ENCODE assay signal across 17 cellular contexts in genomic region chr22:47144791-47145425, GRCh38.
DNase-seq lines count a peak whose midpoint lies in the region; ATAC-seq, FAIRE-seq and TF ChIP-seq lines count a peak whose summit lies in the region.
"Had no signal": no experiment of that assay in that cellular context is flagged by ENCODE, and none has a peak within 500 bp of the region (broad histone marks: within the 10 kb centered on the region; RNA-seq: fewer than 3 reads in every experiment).

No MANE protein-coding gene starts in this region.

- H2AFZ ChIP-seq in mammary epithelial cell (ENCODE audit: low read depth, low read length): no peak overlapping the region

- dilution Hi-C loops in mammary epithelial cell (cut with HindIII; ENCODE audit: low sequenced_read_pairs): no loop called here

- POLR2A ChIA-PET in MCF 10A (lab: Yijun Ruan, JAX): no interaction called here

- no peaks in the 10 kb centered on the region for H3K36me3 ChIP-seq in mammary epithelial cell (ENCODE audit: insufficient read depth, low read length)
- no peaks in the 10 kb centered on the region for H3K36me3 ChIP-seq in pancreas
- H3K36me3 ChIP-seq: BE2C had no signal

- H3K4me3 ChIP-seq in mammary epithelial cell (replicated peaks in 1 of 3; ENCODE audit: insufficient read depth in 1 of 3, low read depth in 2 of 3, low read length in 3 of 3) (no peak overlapping the region), pancreas (no peak overlapping the region)
- H3K4me3 ChIP-seq: K562 had no signal

- no peak overlapping the region for H3K4me2 ChIP-seq in mammary epithelial cell (ENCODE audit: insufficient read depth, low read depth, low read length)

- no peak overlapping the region for H3K27ac ChIP-seq in mammary epithelial cell (ENCODE audit: insufficient read depth, low read depth, low read length)
- peak overlapping the region; percentile 30 to 62 (median 50) for H3K27ac ChIP-seq in pancreas
- H3K27ac ChIP-seq: 22Rv1 had no signal

- DNase-seq in MCF 10A (ENCODE audit: unreplicated experiment) (peak; percentile 39), mammary epithelial cell (no peak), pancreas (peak in 5 of 6 donors; percentile 67 to 90 (median 87)), medulla oblongata (ENCODE audit: extremely low spot score) (no peak)
- no peak for DNase-seq in T-helper 2 cell treated with Interferon-gamma antibody and Interleukin-4, amounts not matched to agents 5 μg/mL and 100 μg/mL, for 36 hours (ENCODE audit: low spot score)
- DNase-seq in NK-92 treated with Interleukin-12 subunit alpha and Interleukin-12 subunit beta, amount 100 ng/mL, for 24 hours (lab: John Stamatoyannopoulos, UW): no peak
- DNase-seq: BE2C; CD4-positive, alpha-beta memory T cell; HFFc6; NCI-H2029; NCI-H2171; NCI-H446 treated with DMSO at 0.1 percent for 48 hours; RPMI8226 had no signal

- peaks cover 15% of the 10 kb centered on the region for H3K4me1 Mint-ChIP-seq in MCF 10A (ENCODE audit: insufficient read depth, unreplicated experiment)
- no peaks in the 10 kb centered on the region for H3K4me1 Mint-ChIP-seq in T-helper 2 cell treated with Interferon-gamma antibody and Interleukin-4, amounts not matched to agents 5 μg/mL and 100 μg/mL, for 36 hours (ENCODE audit: low read depth)
- H3K4me1 Mint-ChIP-seq: CD4-positive, alpha-beta memory T cell had no signal

- no peak overlapping the region for H3K9ac ChIP-seq in mammary epithelial cell (ENCODE audit: insufficient read depth, low read length)

- H3K4me3 Mint-ChIP-seq in MCF 10A (ENCODE audit: unreplicated experiment): no peak overlapping the region
- no peak overlapping the region for H3K4me3 Mint-ChIP-seq in T-helper 2 cell treated with Interferon-gamma antibody and Interleukin-4, amounts not matched to agents 5 μg/mL and 100 μg/mL, for 36 hours
- H3K4me3 Mint-ChIP-seq: CD4-positive, alpha-beta memory T cell; HFFc6 had no signal

- WGBS in mammary epithelial cell (ENCODE audit: low coverage, missing lambda C conversion rate): 95% methylated on average over 12 of the region's 21 CpGs
- WGBS in pancreas, 2 donors: 33 to 36% methylated on average over 19 to 20 of the region's 21 CpGs

- no peak for FAIRE-seq in pancreas (lab: Jason Lieb, UNC)
- FAIRE-seq: K562 had no signal

- in situ Hi-C loops in mammary epithelial cell (cut with MboI; ENCODE audit: low sequenced_read_pairs in 2 of 2): no loop called here

- H3K9me3 ChIP-seq in mammary epithelial cell (replicated peaks; ENCODE audit: insufficient read depth, low read length) (peaks cover 6% of the 10 kb centered on the region), pancreas (no peaks in the 10 kb centered on the region)
- H3K9me3 ChIP-seq: BE2C had no signal

- BruUV-seq in MCF 10A (replicated peaks; lab: Mats Ljungman, UMichigan): no TSS peak
- BruUV-seq in mammary epithelial cell (replicated peaks; lab: Mats Ljungman, UMichigan): no TSS peak

- no peaks in the 10 kb centered on the region for H3K79me2 ChIP-seq in mammary epithelial cell (ENCODE audit: insufficient read depth, low read length)

- H3K27me3 ChIP-seq in mammary epithelial cell (ENCODE audit: insufficient read depth, low read length) (no peaks in the 10 kb centered on the region), pancreas (no peaks in the 10 kb centered on the region)
- H3K27me3 ChIP-seq: BE2C had no signal

- peaks cover 6% of the 10 kb centered on the region for H3K36me3 Mint-ChIP-seq in MCF 10A (ENCODE audit: insufficient read depth, unreplicated experiment)
- no peaks in the 10 kb centered on the region for H3K36me3 Mint-ChIP-seq in T-helper 2 cell treated with Interferon-gamma antibody and Interleukin-4, amounts not matched to agents 5 μg/mL and 100 μg/mL, for 36 hours (ENCODE audit: low read depth)

- no peaks in the 10 kb centered on the region for H3K9me3 Mint-ChIP-seq in MCF 10A (ENCODE audit: unreplicated experiment)
- no peaks in the 10 kb centered on the region for H3K9me3 Mint-ChIP-seq in T-helper 2 cell treated with Interferon-gamma antibody and Interleukin-4, amounts not matched to agents 5 μg/mL and 100 μg/mL, for 36 hours
- H3K9me3 Mint-ChIP-seq: CD4-positive, alpha-beta memory T cell; HFFc6 had no signal

- no peak for TF ChIP-seq CTCF in MCF 10A (IDR thresholded peaks at IDR 0.05; ENCODE audit: unreplicated experiment)
- TF ChIP-seq CTCF in mammary epithelial cell (conservative IDR thresholded peaks at IDR 0.05 in 1 of 2, IDR thresholded peaks at IDR 0.05 in 1 of 2; ENCODE audit: extremely low read depth in 1 of 2, insufficient read depth in 1 of 2, low read depth in 1 of 2, low read length in 2 of 2): no peak
- no peak for TF ChIP-seq CTCF in pancreas (IDR thresholded peaks at IDR 0.05)

- intact Hi-C loops in MCF 10A (cut with micrococcal nuclease) (no loop called here), mammary epithelial cell (cut with micrococcal nuclease) (no loop called here), pancreas (cut with DNase I) (no loop called here)

- H4K20me1 ChIP-seq in mammary epithelial cell (ENCODE audit: insufficient read depth, low read length): no peaks in the 10 kb centered on the region

- CTCF ChIA-PET in MCF 10A (lab: Yijun Ruan, JAX): no interaction called here
- CTCF ChIA-PET in mammary epithelial cell (lab: Charles Lee; ENCODE audit: low non-redundant PET): no interaction called here

- H3K27me3 Mint-ChIP-seq in MCF 10A (ENCODE audit: insufficient read depth, unreplicated experiment): no peaks in the 10 kb centered on the region
- H3K27me3 Mint-ChIP-seq in T-helper 2 cell treated with Interferon-gamma antibody and Interleukin-4, amounts not matched to agents 5 μg/mL and 100 μg/mL, for 36 hours (ENCODE audit: low read depth): no peaks in the 10 kb centered on the region
- H3K27me3 Mint-ChIP-seq: CD4-positive, alpha-beta memory T cell had no signal

- no peaks in the 10 kb centered on the region for H3K4me1 ChIP-seq in mammary epithelial cell (ENCODE audit: insufficient read depth, low read length)
- peaks cover 20 to 28% (median 22%) of the 10 kb centered on the region in 3 donors for H3K4me1 ChIP-seq in pancreas

- ATAC-seq in esophagus mucosa (peak; percentile 58), pancreas (peak; percentile 52 to 69 (median 64)), GM21786 (IDR thresholded peaks at IDR 0.05; ENCODE audit: unreplicated experiment) (no peak)
- ATAC-seq: K562 had no signal

- no peak overlapping the region for H3K27ac Mint-ChIP-seq in MCF 10A (ENCODE audit: low read depth, unreplicated experiment)
- H3K27ac Mint-ChIP-seq in T-helper 2 cell treated with Interferon-gamma antibody and Interleukin-4, amounts not matched to agents 5 μg/mL and 100 μg/mL, for 36 hours: no peak overlapping the region
- H3K27ac Mint-ChIP-seq: HFFc6 had no signal

Comparison
In these comparisons a context has a peak if more than half of its experiments do, and no peak if none do; other contexts are left out.
1. DNase-seq: peak in MCF 10A (single experiment) and pancreas (5 of 6); none in mammary epithelial cell (single experiment), medulla oblongata (single experiment), T-helper 2 cell treated with Interferon-gamma antibody and Interleukin-4, amounts not matched to agents 5 μg/mL and 100 μg/mL, for 36 hours (single experiment) and NK-92 treated with Interleukin-12 subunit alpha and Interleukin-12 subunit beta, amount 100 ng/mL, for 24 hours (single experiment).